ENCODE assay signal across 8 cellular contexts in genomic region chr16:46885960-46886763, GRCh38. TPM values are rescaled to one million over a fixed set of nuclear protein-coding genes. Genes with fewer than 3 reads are reported as not detected.
A peak's percentile ranks its signal among the peaks of the same experiment; 100 is the strongest.
DNase-seq lines count a peak whose midpoint lies in the region; ATAC-seq and TF ChIP-seq lines count a peak whose summit lies in the region.

No MANE protein-coding gene starts in this region.

- no peak for ATAC-seq in GM18517 (IDR thresholded peaks at IDR 0.05; ENCODE audit: unreplicated experiment)

- no peak overlapping the region for H3K9ac ChIP-seq in neural progenitor cell

- no peak overlapping the region for H3K27ac ChIP-seq in CD8-positive, alpha-beta memory T cell (ENCODE audit: low read depth, low read length)
- H3K27ac ChIP-seq in OCI-LY7 (ENCODE audit: low read depth, low read length, poor library complexity, severe bottlenecking) (no peak overlapping the region), neural progenitor cell (no peak overlapping the region)

- no peaks in the 10 kb centered on the region for H3K27me3 ChIP-seq in CD8-positive, alpha-beta memory T cell (ENCODE audit: insufficient read depth, low read length, poor library complexity, severe bottlenecking)
- H3K27me3 ChIP-seq in neural progenitor cell, result peaks cover 15% of the 10 kb centered on the region

- no peaks in the 10 kb centered on the region for H3K9me3 ChIP-seq in CD8-positive, alpha-beta memory T cell (ENCODE audit: low read length)
- H3K9me3 ChIP-seq in OCI-LY7 (ENCODE audit: low read length) (no peaks in the 10 kb centered on the region), neural progenitor cell (ENCODE audit: low read depth) (no peaks in the 10 kb centered on the region)

- no peaks in the 10 kb centered on the region for H3K9me3 Mint-ChIP-seq in CD8-positive, alpha-beta memory T cell
- no peaks in the 10 kb centered on the region for H3K9me3 Mint-ChIP-seq in neural progenitor cell

- peaks cover 2 to 29% of the 10 kb centered on the region in 2 donors for H3K27me3 Mint-ChIP-seq in CD8-positive, alpha-beta memory T cell
- H3K27me3 Mint-ChIP-seq in neural progenitor cell (ENCODE audit: insufficient read depth, low read depth), result peaks cover 4% of the 10 kb centered on the region

- DNase-seq in CD8-positive, alpha-beta memory T cell, result no peak
- no peak for DNase-seq in OCI-LY7 (ENCODE audit: low spot score)
- no peak for DNase-seq in epithelial cell of proximal tubule (ENCODE audit: low read depth)
- peak; percentile 71 for DNase-seq in neural progenitor cell (ENCODE audit: low spot score)
- DNase-seq in 8988T, result no peak
- no peak for DNase-seq in NCI-H2196 treated with DMSO at 0.1 percent for 48 hours (lab: John Stamatoyannopoulos, UW; ENCODE audit: unreplicated experiment)
- DNase-seq in effector CD8-positive, alpha-beta T cell (lab: John Stamatoyannopoulos, UW), result no peak

- peaks cover 13% of the 10 kb centered on the region for H3F3A ChIP-seq in neural progenitor cell (ENCODE audit: low read depth)

- no TSS peak for BruUV-seq in OCI-LY7 (replicated peaks; lab: Mats Ljungman, UMichigan)

- H3K4me1 ChIP-seq in CD8-positive, alpha-beta memory T cell (ENCODE audit: insufficient read depth, low read length), result peaks cover 6% of the 10 kb centered on the region
- peaks cover 42% of the 10 kb centered on the region for H3K4me1 ChIP-seq in OCI-LY7 (ENCODE audit: insufficient read depth, low read length, poor library complexity, severe bottlenecking)
- H3K4me1 ChIP-seq in neural progenitor cell, result peaks cover 21% of the 10 kb centered on the region

- intact Hi-C loops in OCI-LY7 (cut with micrococcal nuclease; ENCODE audit: unreplicated experiment), result loop anchor here (2.0 kb wide), 1 partner anchor 23 kb away; no protein-coding TSS in a partner anchor

- peak overlapping the region; percentile 95 for H3K4me2 ChIP-seq in OCI-LY7 (ENCODE audit: low read length)
- peak overlapping the region; percentile 87 for H3K4me2 ChIP-seq in neural progenitor cell

- POLR2A ChIA-PET in CD8-positive, alpha-beta memory T cell (lab: Charles Lee), result no interaction called here
- POLR2A ChIA-PET in OCI-LY7 (lab: Charles Lee), result interaction anchor here (0.6 to 2.8 kb wide), 8 partner anchors 9 to 197 kb away, joined by 3 to 7 read pairs (median 3); partner anchors contain the start of gene ORC6

- H3K36me3 ChIP-seq in CD8-positive, alpha-beta memory T cell (ENCODE audit: insufficient read depth, low read length), result no peaks in the 10 kb centered on the region
- H3K36me3 ChIP-seq in OCI-LY7 (ENCODE audit: insufficient read depth, low read length) (peaks cover 7% of the 10 kb centered on the region; the same call in 1 of the 2 replicates), neural progenitor cell (no peaks in the 10 kb centered on the region)

- peaks cover 0 to 4% (median 0%) of the 10 kb centered on the region in 3 donors for H3K36me3 Mint-ChIP-seq in CD8-positive, alpha-beta memory T cell
- peaks cover 5% of the 10 kb centered on the region for H3K36me3 Mint-ChIP-seq in neural progenitor cell

- no peak for TF ChIP-seq CTCF in OCI-LY7 (conservative IDR thresholded peaks at IDR 0.05; ENCODE audit: low read length)
- TF ChIP-seq CTCF in epithelial cell of proximal tubule (conservative IDR thresholded peaks at IDR 0.05; ENCODE audit: low read depth, low read length), result no peak
- TF ChIP-seq CTCF in neural progenitor cell (IDR thresholded peaks at IDR 0.05), result no peak

- H3K9me2 ChIP-seq in OCI-LY7 (ENCODE audit: insufficient read depth, low read length), result no peaks in the 10 kb centered on the region

- peaks cover 14% of the 10 kb centered on the region; the same call in 1 of the 2 replicates for H3K79me2 ChIP-seq in OCI-LY7 (ENCODE audit: insufficient read depth, low read depth, low read length)
- peaks cover 69% of the 10 kb centered on the region for H3K79me2 ChIP-seq in neural progenitor cell (ENCODE audit: low read depth)

- H4K20me1 ChIP-seq in OCI-LY7 (ENCODE audit: insufficient read depth, low read length) (no peaks in the 10 kb centered on the region), neural progenitor cell (ENCODE audit: low read depth) (peaks cover 45% of the 10 kb centered on the region)

- H3K4me3 ChIP-seq in CD8-positive, alpha-beta memory T cell (ENCODE audit: low read length), result no peak overlapping the region
- H3K4me3 ChIP-seq in OCI-LY7 (ENCODE audit: low read depth, low read length, poor library complexity, severe bottlenecking), result peak overlapping the region; percentile 95
- peak overlapping the region; percentile 83 for H3K4me3 ChIP-seq in epithelial cell of proximal tubule (ENCODE audit: low read depth, low read length)
- peak overlapping the region; percentile 96 for H3K4me3 ChIP-seq in neural progenitor cell

- H3K27ac Mint-ChIP-seq in CD8-positive, alpha-beta memory T cell, result no peak overlapping the region
- no peak overlapping the region for H3K27ac Mint-ChIP-seq in neural progenitor cell

- peak overlapping the region in 5 of 7 donors; percentile 23 to 79 (median 74) for H3K4me3 Mint-ChIP-seq in CD8-positive, alpha-beta memory T cell
- H3K4me3 Mint-ChIP-seq in neural progenitor cell, result peak overlapping the region; percentile 98

- H2AFZ ChIP-seq in OCI-LY7 (ENCODE audit: low read length) (no peak overlapping the region), neural progenitor cell (replicated peaks) (no peak overlapping the region)

- CTCF ChIA-PET in CD8-positive, alpha-beta memory T cell (lab: Charles Lee), result no interaction called here
- CTCF ChIA-PET in OCI-LY7 (lab: Charles Lee; ENCODE audit: unreplicated experiment), result interaction anchor here (0.8 kb wide), 1 partner anchor 22 kb away, joined by 3 read pairs; no protein-coding TSS in a partner anchor

- peaks cover 7 to 18% (median 10%) of the 10 kb centered on the region in 3 donors for H3K4me1 Mint-ChIP-seq in CD8-positive, alpha-beta memory T cell
- peaks cover 27% of the 10 kb centered on the region for H3K4me1 Mint-ChIP-seq in neural progenitor cell

RNA-seq across cellular contexts. Expression of gene GPT2, which starts 2.0 kb away (rescaled TPM):
- 10 to 100 TPM; 12.5 to 16.5 TPM for total RNA-seq in CD8-positive, alpha-beta memory T cell
- polyA plus RNA-seq in CD8-positive, alpha-beta memory T cell, result 0.79 TPM
- 30.2 and 42.5 TPM in 2 replicates for total RNA-seq in OCI-LY7 (2014; rRNA removed; shearing (Covaris generic))
- total RNA-seq in OCI-LY7 (2022) (92.2 and 105 TPM in 2 replicates), epithelial cell of proximal tubule (37.9 TPM in 2 replicates), neural progenitor cell (ENCODE audit: low replicate concordance) (21.6 and 37.7 TPM in 2 replicates)

RNA-seq across cellular contexts. Expression of gene C16orf87, which starts 55.2 kb away (rescaled TPM):
- 10 to 100 TPM; 22.6 to 22.8 TPM for total RNA-seq in CD8-positive, alpha-beta memory T cell
- polyA plus RNA-seq in CD8-positive, alpha-beta memory T cell, result 9.1 TPM
- total RNA-seq in OCI-LY7 (2014; rRNA removed; shearing (Covaris generic)), result 9.1 and 14.9 TPM in 2 replicates
- total RNA-seq in OCI-LY7 (2022), result 21.1 and 22.1 TPM in 2 replicates
- 8.6 and 9.3 TPM in 2 replicates for total RNA-seq in epithelial cell of proximal tubule
- 40.9 and 66.7 TPM in 2 replicates for total RNA-seq in neural progenitor cell (ENCODE audit: low replicate concordance)
